ENCODE assay signal across 14 cellular contexts in genomic region chr1:27532119-27532695, GRCh38. TPM values are rescaled to one million over a fixed set of nuclear protein-coding genes. Genes with fewer than 3 reads are reported as not detected.
DNase-seq lines count a peak whose midpoint lies in the region; ATAC-seq and TF ChIP-seq lines count a peak whose summit lies in the region.
"Had no signal": no experiment of that assay in that cellular context is flagged by ENCODE, and none has a peak within 500 bp of the region (broad histone marks: within the 10 kb centered on the region; RNA-seq: fewer than 3 reads in every experiment).

No MANE protein-coding gene starts in this region.

- H3K36me3 Mint-ChIP-seq in activated CD4-positive, alpha-beta T cell treated with anti-CD3 and anti-CD28 coated beads, Interleukin-2, amount 10 ng/mL, durations not matched to agents 24 days and 14 days (ENCODE audit: low read depth) = peaks cover 19% of the 10 kb centered on the region
- H3K36me3 Mint-ChIP-seq in HFFc6 (ENCODE audit: low read depth) (peaks cover 19% of the 10 kb centered on the region), brain (peaks cover 19% of the 10 kb centered on the region)

- no peak for DNase-seq in activated CD4-positive, alpha-beta T cell treated with anti-CD3 and anti-CD28 coated beads, Interleukin-2, amount 10 ng/mL, durations not matched to agents 24 days and 14 days
- no peak for DNase-seq in activated CD4-positive, alpha-beta T cell treated with anti-CD3 and anti-CD28 coated beads for 4 hours
- DNase-seq in HFFc6 (no peak), osteoblast (ENCODE audit: insufficient read length, low spot score, missing footprints) (peak; percentile 36), HEK293T (ENCODE audit: extremely low spot score) (no peak)
- DNase-seq: DMS53; NCI-H1105 treated with DMSO at 0.1 percent for 48 hours; PC-9; stimulated activated CD4-positive, alpha-beta T cell treated with anti-CD3 and anti-CD28 coated beads, Interleukin-12 subunit alpha, Interleukin-12 subunit beta, amount 100 ng/mL, for 4 hours had no signal

- peaks cover 7% of the 10 kb centered on the region for H4K20me1 ChIP-seq in osteoblast (ENCODE audit: insufficient read depth, low read length)

- H3K27ac Mint-ChIP-seq in activated CD4-positive, alpha-beta T cell treated with anti-CD3 and anti-CD28 coated beads, Interleukin-2, amount 10 ng/mL, durations not matched to agents 24 days and 14 days = peak overlapping the region; percentile 76
- H3K27ac Mint-ChIP-seq in HFFc6 (peak overlapping the region; percentile 25), brain (peak overlapping the region; percentile 27 to 99 (median 70))

- H3K4me3 Mint-ChIP-seq in activated CD4-positive, alpha-beta T cell treated with anti-CD3 and anti-CD28 coated beads, Interleukin-2, amount 10 ng/mL, durations not matched to agents 24 days and 14 days = no peak overlapping the region
- no peak overlapping the region for H3K4me3 Mint-ChIP-seq in HFFc6
- no peak overlapping the region for H3K4me3 Mint-ChIP-seq in brain

- CTCF ChIA-PET in HEK293T (lab: Yijun Ruan, JAX) = no interaction called here

- H3K9me3 ChIP-seq in osteoblast (ENCODE audit: low read depth, low read length) = no peaks in the 10 kb centered on the region
- H3K9me3 ChIP-seq: A549, tibial nerve had no signal

- TF ChIP-seq CTCF in HFFc6 (IDR thresholded peaks at IDR 0.05) (no peak), brain (conservative IDR thresholded peaks at IDR 0.05) (no peak), osteoblast (IDR thresholded peaks at IDR 0.05; ENCODE audit: extremely low read depth, low read depth, low read length) (no peak)

- ATAC-seq in HG02885 (IDR thresholded peaks at IDR 0.05; ENCODE audit: poor library complexity, unreplicated experiment) (no peak), HG03196 (IDR thresholded peaks at IDR 0.05; ENCODE audit: unreplicated experiment) (no peak)
- ATAC-seq: A549 had no signal

- peaks cover 18% of the 10 kb centered on the region for H3K79me2 ChIP-seq in osteoblast (ENCODE audit: insufficient read depth, low read length)

- H3K4me2 ChIP-seq in osteoblast (ENCODE audit: insufficient read depth, low read length) = no peak overlapping the region
- H3K4me2 ChIP-seq: A549, PC-9 had no signal

- no peaks in the 10 kb centered on the region for H3K27me3 ChIP-seq in osteoblast (ENCODE audit: insufficient read depth, low read length)
- H3K27me3 ChIP-seq: tibial nerve had no signal

- intact Hi-C loops in activated CD4-positive, alpha-beta T cell treated with anti-CD3 and anti-CD28 coated beads, Interleukin-2, amount 10 ng/mL, durations not matched to agents 24 days and 14 days (cut with micrococcal nuclease) = no loop called here

- POLR2A ChIA-PET in HEK293T (lab: Yijun Ruan, JAX) = no interaction called here

- H2AFZ ChIP-seq in osteoblast (ENCODE audit: low read length) = no peak overlapping the region
- H2AFZ ChIP-seq: PC-9 had no signal

- H3K9me3 Mint-ChIP-seq in activated CD4-positive, alpha-beta T cell treated with anti-CD3 and anti-CD28 coated beads, Interleukin-2, amount 10 ng/mL, durations not matched to agents 24 days and 14 days = no peaks in the 10 kb centered on the region
- H3K9me3 Mint-ChIP-seq in HFFc6 = no peaks in the 10 kb centered on the region
- H3K9me3 Mint-ChIP-seq in brain = no peaks in the 10 kb centered on the region

- peaks cover 29% of the 10 kb centered on the region for H3K4me1 Mint-ChIP-seq in activated CD4-positive, alpha-beta T cell treated with anti-CD3 and anti-CD28 coated beads, Interleukin-2, amount 10 ng/mL, durations not matched to agents 24 days and 14 days
- H3K4me1 Mint-ChIP-seq in HFFc6 (ENCODE audit: low read depth) = peaks cover 37% of the 10 kb centered on the region
- H3K4me1 Mint-ChIP-seq in brain = peaks cover 74% of the 10 kb centered on the region

- H3K36me3 ChIP-seq in osteoblast (ENCODE audit: insufficient read depth, low read length) = peaks cover 22% of the 10 kb centered on the region

- H3K4me1 ChIP-seq in osteoblast (ENCODE audit: insufficient read depth, low read length) = peaks cover 25% of the 10 kb centered on the region

- H3K27me3 Mint-ChIP-seq in activated CD4-positive, alpha-beta T cell treated with anti-CD3 and anti-CD28 coated beads, Interleukin-2, amount 10 ng/mL, durations not matched to agents 24 days and 14 days = no peaks in the 10 kb centered on the region
- H3K27me3 Mint-ChIP-seq in HFFc6 (ENCODE audit: insufficient read depth) (peaks cover 18% of the 10 kb centered on the region), brain (peaks cover 3% of the 10 kb centered on the region)

- H3K27ac ChIP-seq in osteoblast (ENCODE audit: low read depth, low read length) = no peak overlapping the region
- H3K27ac ChIP-seq: PC-9 had no signal

- H3K4me3 ChIP-seq in osteoblast (ENCODE audit: insufficient read depth, low read length) = no peak overlapping the region
- H3K4me3 ChIP-seq: A549, PC-9, tibial nerve had no signal

TF ChIP-seq in HEK293T, 16 proteins besides CTCF, POLR2A, EP300 and RAD21:
- TF ChIP-seq FOXA1 (IDR thresholded peaks at IDR 0.05) (no peak), NFRKB (IDR thresholded peaks at IDR 0.05) (no peak), BHLHE40 (IDR thresholded peaks at IDR 0.05; ENCODE audit: borderline replicate concordance) (no peak), ELF4 (IDR thresholded peaks at IDR 0.05) (no peak), FOXK2 (IDR thresholded peaks at IDR 0.05) (no peak), SP1 (IDR thresholded peaks at IDR 0.05) (no peak), FOXM1 (IDR thresholded peaks at IDR 0.05; ENCODE audit: borderline replicate concordance) (no peak), TARDBP (IDR thresholded peaks at IDR 0.05) (no peak), PKNOX1 (IDR thresholded peaks at IDR 0.05) (no peak), ZNF384 (IDR thresholded peaks at IDR 0.05) (no peak), HDGF (IDR thresholded peaks at IDR 0.05; ENCODE audit: borderline replicate concordance) (no peak), SUZ12 (IDR thresholded peaks at IDR 0.05) (no peak), CTBP1 (IDR thresholded peaks at IDR 0.05; ENCODE audit: borderline replicate concordance) (no peak), L3MBTL2 (conservative IDR thresholded peaks at IDR 0.05) (no peak), LEF1 (IDR thresholded peaks at IDR 0.05; ENCODE audit: borderline replicate concordance) (no peak), ARNT (IDR thresholded peaks at IDR 0.05) (no peak)

RNA-seq across cellular contexts. Expression of gene WASF2, which starts 42.2 kb away (rescaled TPM):
- total RNA-seq in activated CD4-positive, alpha-beta T cell treated with anti-CD3 and anti-CD28 coated beads, Interleukin-2, amount 10 ng/mL, durations not matched to agents 24 days and 14 days = 109 TPM in 2 replicates
- 10 to 100 TPM; 84.4 to 99.7 (median 93.1) TPM for total RNA-seq in HFFc6 (2021; fragmentation: NEBNext Ultra II Directional; extraction: Animal tissue kit (Norgen Biotek cat#: 25700))
- 98.5 TPM for polyA plus RNA-seq in brain (ENCODE audit: insufficient read depth, low read depth, low replicate concordance)
- 24.5 and 24.6 TPM in 2 replicates for total RNA-seq in osteoblast

Comparison
In these comparisons a context has a peak if more than half of its experiments do, and no peak if none do; other contexts are left out.
1. H3K27ac Mint-ChIP-seq: peak in every context shown above with its lines; median percentile 76 in activated CD4-positive, alpha-beta T cell treated with anti-CD3 and anti-CD28 coated beads, Interleukin-2, amount 10 ng/mL, durations not matched to agents 24 days and 14 days; 70 in brain; 25 in HFFc6.